In the genomic region with DNA sequence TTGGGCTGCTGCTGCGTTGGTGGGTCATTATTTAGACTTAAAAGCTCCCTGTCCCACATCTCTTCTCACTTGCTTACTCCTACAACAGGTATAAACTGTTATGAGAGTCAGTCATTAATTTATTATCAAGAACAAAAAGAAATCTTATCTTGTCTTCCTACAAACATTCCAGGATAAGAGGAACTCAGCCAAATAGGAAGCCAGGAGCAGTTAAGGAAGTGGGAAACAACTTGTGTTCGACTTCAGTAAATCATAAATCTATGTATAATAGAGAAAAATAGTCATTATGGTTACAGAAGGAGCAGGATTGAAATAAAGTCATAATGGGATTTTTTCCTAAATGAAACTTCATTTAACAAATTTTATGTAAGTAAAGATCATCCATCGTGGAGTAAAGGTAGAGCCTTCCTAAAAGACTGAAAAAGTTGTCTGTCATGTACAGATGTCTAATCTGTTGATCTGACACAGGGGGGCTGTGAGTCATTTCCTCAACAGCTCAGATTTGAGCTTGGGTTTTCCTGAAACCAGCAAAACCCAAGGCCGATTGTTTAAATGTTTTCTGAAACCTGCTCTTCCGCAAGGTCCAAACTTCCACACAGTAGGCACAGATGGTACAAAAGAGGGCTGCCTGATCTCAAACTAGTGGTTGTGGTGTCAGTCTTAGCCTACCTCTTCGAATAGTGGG, we compare ENCODE assay signal across 13 cellular contexts. TPM values are rescaled to one million over a fixed set of nuclear protein-coding genes. Genes with fewer than 3 reads are reported as not detected.
DNase-seq lines count a peak whose midpoint lies in the region; ATAC-seq and TF ChIP-seq lines count a peak whose summit lies in the region.
"Had no signal": no experiment of that assay in that cellular context is flagged by ENCODE, and none has a peak within 500 bp of the region (broad histone marks: within the 10 kb centered on the region; RNA-seq: fewer than 3 reads in every experiment).

No MANE protein-coding gene starts in this region.

- H3K4me1 ChIP-seq in breast epithelium, result no peaks in the 10 kb centered on the region

- peak overlapping the region in 1 of 2 donors; percentile 3 for H3K27ac ChIP-seq in breast epithelium

- H3K27me3 ChIP-seq in breast epithelium, result no peaks in the 10 kb centered on the region

- DNase-seq in MCF 10A (ENCODE audit: unreplicated experiment) (peak; percentile 70), breast epithelium (ENCODE audit: low spot score in 2 of 2) (no peak), fibroblast of peridontal ligament (ENCODE audit: extremely low read depth) (peak; percentile 23), NCI-H1436 treated with DMSO at 0.1 percent for 48 hours (lab: John Stamatoyannopoulos, UW) (no peak), SK-N-DZ (ENCODE audit: low spot score) (no peak), DMS79 treated with DMSO at 0.1 percent for 48 hours (lab: John Stamatoyannopoulos, UW) (no peak)
- DNase-seq in stimulated activated CD4-positive, alpha-beta T cell treated with anti-CD3 and anti-CD28 coated beads, Interleukin-2, amount 100 ng/mL, for 4 hours (ENCODE audit: low read depth), result peak; percentile 6
- DNase-seq: C1 segment of cervical spinal cord, NCI-H187 treated with DMSO at 0.1 percent for 48 hours had no signal

- CTCF ChIA-PET in MCF 10A (lab: Yijun Ruan, JAX), result interaction anchor here (0.5 to 1.1 kb wide), 2 partner anchors 16 to 257 kb away, joined by 3 to 7 read pairs; no protein-coding TSS in a partner anchor

- peaks cover 27% of the 10 kb centered on the region for H3K4me1 Mint-ChIP-seq in MCF 10A (ENCODE audit: insufficient read depth, unreplicated experiment)

- no peaks in the 10 kb centered on the region for H3K27me3 Mint-ChIP-seq in MCF 10A (ENCODE audit: insufficient read depth, unreplicated experiment)

- no peak for TF ChIP-seq POLR2A in breast epithelium (IDR thresholded peaks at IDR 0.05)

- ATAC-seq in SK-N-SH treated with all-trans-retinoic acid at 6 μM for 48 hours, result peak; percentile 61
- ATAC-seq: Panc1 had no signal

- POLR2A ChIA-PET in MCF 10A (lab: Yijun Ruan, JAX), result no interaction called here

- H3K4me3 Mint-ChIP-seq in MCF 10A (ENCODE audit: unreplicated experiment), result no peak overlapping the region

- H3K36me3 ChIP-seq in breast epithelium, result peaks cover 2% of the 10 kb centered on the region

- TF ChIP-seq CTCF in MCF 10A (IDR thresholded peaks at IDR 0.05; ENCODE audit: unreplicated experiment), result no peak
- no peak for TF ChIP-seq CTCF in breast epithelium (IDR thresholded peaks at IDR 0.05)

- H3K9me3 Mint-ChIP-seq in MCF 10A (ENCODE audit: unreplicated experiment), result no peaks in the 10 kb centered on the region

- H3K4me3 ChIP-seq in breast epithelium, result no peak overlapping the region
- H3K4me3 ChIP-seq: lung, skin epidermis had no signal

- H3K9me3 ChIP-seq in breast epithelium, result no peaks in the 10 kb centered on the region

- peaks cover 83% of the 10 kb centered on the region for H3K36me3 Mint-ChIP-seq in MCF 10A (ENCODE audit: insufficient read depth, unreplicated experiment)

- peak overlapping the region; percentile 26 for H3K27ac Mint-ChIP-seq in MCF 10A (ENCODE audit: low read depth, unreplicated experiment)

- no TSS peak for BruUV-seq in MCF 10A (replicated peaks; lab: Mats Ljungman, UMichigan)

- intact Hi-C loops in MCF 10A (cut with micrococcal nuclease) (no loop called here), breast epithelium (cut with DNase I; ENCODE audit: low total_unique reads) (no loop called here)

TF ChIP-seq in SK-N-SH treated with all-trans-retinoic acid at 6 μM for 48 hours, 23 proteins besides CTCF, POLR2A, EP300 and RAD21:
- no peak for TF ChIP-seq ZFP30 (CRISPR knock-in tag; IDR thresholded peaks at IDR 0.05)
- TF ChIP-seq ZNF8 (CRISPR knock-in tag; IDR thresholded peaks at IDR 0.05), result no peak
- no peak for TF ChIP-seq CREB5 (CRISPR knock-in tag; IDR thresholded peaks at IDR 0.05; ENCODE audit: low read depth)
- TF ChIP-seq POU6F1 (CRISPR knock-in tag; IDR thresholded peaks at IDR 0.05; ENCODE audit: borderline replicate concordance, low read depth), result no peak
- TF ChIP-seq ARNTL (CRISPR knock-in tag; IDR thresholded peaks at IDR 0.05; ENCODE audit: borderline replicate concordance, low read depth), result no peak
- TF ChIP-seq ESRRG (CRISPR knock-in tag; IDR thresholded peaks at IDR 0.05), result no peak
- TF ChIP-seq TCF4 (CRISPR knock-in tag; IDR thresholded peaks at IDR 0.05; ENCODE audit: borderline replicate concordance), result no peak
- TF ChIP-seq PATZ1 (CRISPR knock-in tag; IDR thresholded peaks at IDR 0.05; ENCODE audit: borderline replicate concordance), result no peak
- TF ChIP-seq, protein P1, sequence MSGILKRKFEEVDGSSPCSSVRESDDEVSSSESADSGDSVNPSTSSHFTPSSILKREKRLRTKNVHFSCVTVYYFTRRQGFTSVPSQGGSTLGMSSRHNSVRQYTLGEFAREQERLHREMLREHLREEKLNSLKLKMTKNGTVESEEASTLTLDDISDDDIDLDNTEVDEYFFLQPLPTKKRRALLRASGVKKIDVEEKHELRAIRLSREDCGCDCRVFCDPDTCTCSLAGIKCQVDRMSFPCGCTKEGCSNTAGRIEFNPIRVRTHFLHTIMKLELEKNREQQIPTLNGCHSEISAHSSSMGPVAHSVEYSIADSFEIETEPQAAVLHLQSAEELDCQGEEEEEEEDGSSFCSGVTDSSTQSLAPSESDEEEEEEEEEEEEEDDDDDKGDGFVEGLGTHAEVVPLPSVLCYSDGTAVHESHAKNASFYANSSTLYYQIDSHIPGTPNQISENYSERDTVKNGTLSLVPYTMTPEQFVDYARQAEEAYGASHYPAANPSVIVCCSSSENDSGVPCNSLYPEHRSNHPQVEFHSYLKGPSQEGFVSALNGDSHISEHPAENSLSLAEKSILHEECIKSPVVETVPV (CRISPR knock-in tag; IDR thresholded peaks at IDR 0.05), result no peak
- TF ChIP-seq BACH2 (CRISPR knock-in tag; IDR thresholded peaks at IDR 0.05; ENCODE audit: borderline replicate concordance), result no peak

RNA-seq across cellular contexts. Expression of gene LRRTM2, which starts 25.3 kb away (rescaled TPM):
- not detected in 2 replicates for total RNA-seq in MCF 10A (2022)
- total RNA-seq in breast epithelium, result 1 to 10 TPM in 2 of 3 donors, under 1 TPM in 1; under 0.01 to 1.4 (median 1.0) TPM
- polyA plus RNA-seq in SK-N-DZ (2014; cell fraction: cytosol; rRNA removed), result 2.4 and 5.7 TPM in 2 replicates
- 2.6 and 2.9 TPM in 2 replicates for polyA plus RNA-seq in SK-N-DZ (2014; cell fraction: nucleus; rRNA removed)

Comparison
In these comparisons a context has a peak if more than half of its experiments do, and no peak if none do; other contexts are left out.
1. DNase-seq: peak in MCF 10A (single experiment), fibroblast of peridontal ligament (single experiment) and stimulated activated CD4-positive, alpha-beta T cell treated with anti-CD3 and anti-CD28 coated beads, Interleukin-2, amount 100 ng/mL, for 4 hours (single experiment); none in breast epithelium (0 of 2), NCI-H1436 treated with DMSO at 0.1 percent for 48 hours (single experiment), SK-N-DZ (single experiment) and DMS79 treated with DMSO at 0.1 percent for 48 hours (single experiment).